Comparison of ENCODE assay signal across 3 cellular contexts in the genomic region with DNA sequence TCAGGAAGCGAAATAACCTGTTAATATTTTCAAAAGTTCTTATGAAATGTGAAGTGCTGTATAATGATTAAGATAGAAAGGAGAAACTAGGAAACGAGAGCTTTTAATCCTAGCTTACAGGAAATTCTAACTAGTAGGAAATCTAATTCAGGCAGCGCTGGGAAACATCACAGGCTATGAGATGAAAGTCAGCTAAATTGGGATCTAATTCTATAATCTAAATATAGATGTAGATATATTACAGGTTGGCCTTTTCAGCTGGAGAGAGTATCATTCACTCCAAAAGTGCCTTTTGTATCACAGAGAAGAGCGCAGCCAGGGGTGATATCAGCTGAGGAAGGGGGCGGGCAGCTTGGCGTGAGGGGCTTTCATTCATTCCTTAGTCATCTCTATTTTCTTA.
TF ChIP-seq lines count a peak whose summit lies in the region.

No MANE protein-coding gene starts in this region.

TF ChIP-seq in GM23338, 12 proteins besides CTCF, POLR2A, EP300 and RAD21:
- no peak for TF ChIP-seq ZNF331 (CRISPR knock-in tag; IDR thresholded peaks at IDR 0.05; ENCODE audit: low read depth)
- no peak for TF ChIP-seq ZNF114 (CRISPR knock-in tag; IDR thresholded peaks at IDR 0.05)
- TF ChIP-seq POLR2AphosphoS5 (IDR thresholded peaks at IDR 0.05; ENCODE audit: low read depth) = no peak
- no peak for TF ChIP-seq EZH2 (IDR thresholded peaks at IDR 0.05; ENCODE audit: low read depth, unreplicated experiment)
- no peak for TF ChIP-seq EZH2phosphoT487 (IDR thresholded peaks at IDR 0.05; ENCODE audit: unreplicated experiment)
- TF ChIP-seq NANOG (IDR thresholded peaks at IDR 0.05; ENCODE audit: borderline replicate concordance) = no peak

TF ChIP-seq in GM12878, 131 proteins besides CTCF, POLR2A, EP300 and RAD21:
- TF ChIP-seq EGR1 (IDR thresholded peaks at IDR 0.05; ENCODE audit: borderline replicate concordance in 1 of 2, low read depth in 2 of 2, low read length in 2 of 2) (no peak), ZBED1 (IDR thresholded peaks at IDR 0.05; ENCODE audit: borderline replicate concordance) (peak; percentile 59; the same call in 1 of the 2 replicates)

TF ChIP-seq in GM12891, 5 proteins besides CTCF, POLR2A, EP300 and RAD21:
- TF ChIP-seq PAX5 (IDR thresholded peaks at IDR 0.05; ENCODE audit: insufficient read depth, low read length, severe bottlenecking) (no peak), POLR2AphosphoS5 (IDR thresholded peaks at IDR 0.05; ENCODE audit: low read depth, low read length) (no peak), TAF1 (IDR thresholded peaks at IDR 0.05; ENCODE audit: low read depth, low read length) (no peak), POU2F2 (IDR thresholded peaks at IDR 0.05; ENCODE audit: low read depth, low read length) (no peak), SPI1 (IDR thresholded peaks at IDR 0.05; ENCODE audit: low read depth, low read length) (no peak)
TF ChIP-seq in GM12891: peak in this region for 0.
